ENCODE assay signal across 2 cellular contexts in the genomic region with DNA sequence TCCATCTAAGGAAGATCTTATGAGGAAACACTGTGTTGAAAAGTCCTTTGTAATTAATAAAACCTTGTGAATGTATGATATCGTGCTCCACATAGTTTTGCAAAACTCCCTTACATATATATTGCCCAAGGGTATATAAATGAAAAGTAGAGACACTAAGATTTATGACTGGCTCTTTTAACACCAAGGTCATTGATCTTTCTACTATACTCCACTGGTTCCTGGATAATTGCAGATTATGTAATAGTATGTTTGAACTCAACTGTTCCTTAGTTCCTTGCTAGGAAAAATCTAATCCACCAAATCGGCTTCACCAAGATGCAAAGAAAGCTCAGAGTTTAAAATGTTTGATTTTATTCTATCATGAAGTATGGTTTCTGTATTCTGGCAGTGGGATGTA.
TF ChIP-seq lines count a peak whose summit lies in the region.

No MANE protein-coding gene starts in this region.

TF ChIP-seq in liver, 16 proteins besides CTCF, POLR2A, EP300 and RAD21:
- TF ChIP-seq HNF4G (IDR thresholded peaks at IDR 0.05) = no peak
- no peak for TF ChIP-seq FOXA2 (IDR thresholded peaks at IDR 0.05)
- peak; percentile 67 to 84 for TF ChIP-seq RXRA (IDR thresholded peaks at IDR 0.05)
- no peak for TF ChIP-seq MAX (IDR thresholded peaks at IDR 0.05)
- TF ChIP-seq, protein P1, sequence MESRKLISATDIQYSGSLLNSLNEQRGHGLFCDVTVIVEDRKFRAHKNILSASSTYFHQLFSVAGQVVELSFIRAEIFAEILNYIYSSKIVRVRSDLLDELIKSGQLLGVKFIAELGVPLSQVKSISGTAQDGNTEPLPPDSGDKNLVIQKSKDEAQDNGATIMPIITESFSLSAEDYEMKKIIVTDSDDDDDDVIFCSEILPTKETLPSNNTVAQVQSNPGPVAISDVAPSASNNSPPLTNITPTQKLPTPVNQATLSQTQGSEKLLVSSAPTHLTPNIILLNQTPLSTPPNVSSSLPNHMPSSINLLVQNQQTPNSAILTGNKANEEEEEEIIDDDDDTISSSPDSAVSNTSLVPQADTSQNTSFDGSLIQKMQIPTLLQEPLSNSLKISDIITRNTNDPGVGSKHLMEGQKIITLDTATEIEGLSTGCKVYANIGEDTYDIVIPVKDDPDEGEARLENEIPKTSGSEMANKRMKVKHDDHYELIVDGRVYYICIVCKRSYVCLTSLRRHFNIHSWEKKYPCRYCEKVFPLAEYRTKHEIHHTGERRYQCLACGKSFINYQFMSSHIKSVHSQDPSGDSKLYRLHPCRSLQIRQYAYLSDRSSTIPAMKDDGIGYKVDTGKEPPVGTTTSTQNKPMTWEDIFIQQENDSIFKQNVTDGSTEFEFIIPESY (IDR thresholded peaks at IDR 0.05) = no peak
- no peak for TF ChIP-seq YY1 (IDR thresholded peaks at IDR 0.05)
- TF ChIP-seq EGR1 (IDR thresholded peaks at IDR 0.05; ENCODE audit: low read depth in 2 of 2) = no peak
- TF ChIP-seq FOXA1 (IDR thresholded peaks at IDR 0.05) = no peak
- TF ChIP-seq, protein P2, sequence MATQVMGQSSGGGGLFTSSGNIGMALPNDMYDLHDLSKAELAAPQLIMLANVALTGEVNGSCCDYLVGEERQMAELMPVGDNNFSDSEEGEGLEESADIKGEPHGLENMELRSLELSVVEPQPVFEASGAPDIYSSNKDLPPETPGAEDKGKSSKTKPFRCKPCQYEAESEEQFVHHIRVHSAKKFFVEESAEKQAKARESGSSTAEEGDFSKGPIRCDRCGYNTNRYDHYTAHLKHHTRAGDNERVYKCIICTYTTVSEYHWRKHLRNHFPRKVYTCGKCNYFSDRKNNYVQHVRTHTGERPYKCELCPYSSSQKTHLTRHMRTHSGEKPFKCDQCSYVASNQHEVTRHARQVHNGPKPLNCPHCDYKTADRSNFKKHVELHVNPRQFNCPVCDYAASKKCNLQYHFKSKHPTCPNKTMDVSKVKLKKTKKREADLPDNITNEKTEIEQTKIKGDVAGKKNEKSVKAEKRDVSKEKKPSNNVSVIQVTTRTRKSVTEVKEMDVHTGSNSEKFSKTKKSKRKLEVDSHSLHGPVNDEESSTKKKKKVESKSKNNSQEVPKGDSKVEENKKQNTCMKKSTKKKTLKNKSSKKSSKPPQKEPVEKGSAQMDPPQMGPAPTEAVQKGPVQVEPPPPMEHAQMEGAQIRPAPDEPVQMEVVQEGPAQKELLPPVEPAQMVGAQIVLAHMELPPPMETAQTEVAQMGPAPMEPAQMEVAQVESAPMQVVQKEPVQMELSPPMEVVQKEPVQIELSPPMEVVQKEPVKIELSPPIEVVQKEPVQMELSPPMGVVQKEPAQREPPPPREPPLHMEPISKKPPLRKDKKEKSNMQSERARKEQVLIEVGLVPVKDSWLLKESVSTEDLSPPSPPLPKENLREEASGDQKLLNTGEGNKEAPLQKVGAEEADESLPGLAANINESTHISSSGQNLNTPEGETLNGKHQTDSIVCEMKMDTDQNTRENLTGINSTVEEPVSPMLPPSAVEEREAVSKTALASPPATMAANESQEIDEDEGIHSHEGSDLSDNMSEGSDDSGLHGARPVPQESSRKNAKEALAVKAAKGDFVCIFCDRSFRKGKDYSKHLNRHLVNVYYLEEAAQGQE (IDR thresholded peaks at IDR 0.05) = no peak
- TF ChIP-seq GABPA (IDR thresholded peaks at IDR 0.05 in 1 of 2, conservative IDR thresholded peaks at IDR 0.05 in 1 of 2) = no peak
- peak; percentile 8 to 26 for TF ChIP-seq HNF4A (conservative IDR thresholded peaks at IDR 0.05)
- TF ChIP-seq JUND (IDR thresholded peaks at IDR 0.05) = no peak

TF ChIP-seq in HepG2, 621 proteins besides CTCF, POLR2A, EP300 and RAD21:
- TF ChIP-seq ZNF441 (CRISPR knock-in tag; IDR thresholded peaks at IDR 0.05; ENCODE audit: borderline replicate concordance) = no peak
- no peak for TF ChIP-seq ATF4 (CRISPR knock-in tag; IDR thresholded peaks at IDR 0.05)
- TF ChIP-seq, protein P3, sequence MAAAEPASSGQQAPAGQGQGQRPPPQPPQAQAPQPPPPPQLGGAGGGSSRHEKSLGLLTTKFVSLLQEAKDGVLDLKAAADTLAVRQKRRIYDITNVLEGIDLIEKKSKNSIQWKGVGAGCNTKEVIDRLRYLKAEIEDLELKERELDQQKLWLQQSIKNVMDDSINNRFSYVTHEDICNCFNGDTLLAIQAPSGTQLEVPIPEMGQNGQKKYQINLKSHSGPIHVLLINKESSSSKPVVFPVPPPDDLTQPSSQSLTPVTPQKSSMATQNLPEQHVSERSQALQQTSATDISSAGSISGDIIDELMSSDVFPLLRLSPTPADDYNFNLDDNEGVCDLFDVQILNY (CRISPR knock-in tag; conservative IDR thresholded peaks at IDR 0.05) = no peak
- TF ChIP-seq ZSCAN12 (CRISPR knock-in tag; IDR thresholded peaks at IDR 0.05) = no peak
- no peak for TF ChIP-seq RBM22 (optimal IDR thresholded peaks at IDR 0.05; ENCODE audit: low read length)
- no peak for TF ChIP-seq PITX1 (CRISPR knock-in tag; IDR thresholded peaks at IDR 0.05)
- no peak for TF ChIP-seq PPARG (CRISPR knock-in tag; conservative IDR thresholded peaks at IDR 0.05)
- no peak for TF ChIP-seq ZNF674 (CRISPR knock-in tag; IDR thresholded peaks at IDR 0.05; ENCODE audit: low read depth)
- no peak for TF ChIP-seq ZNF512 (CRISPR knock-in tag; IDR thresholded peaks at IDR 0.05)
- no peak for TF ChIP-seq TIGD3 (CRISPR knock-in tag; IDR thresholded peaks at IDR 0.05; ENCODE audit: borderline replicate concordance)
